Comparison of ENCODE assay signal across 16 cellular contexts in the genomic region with DNA sequence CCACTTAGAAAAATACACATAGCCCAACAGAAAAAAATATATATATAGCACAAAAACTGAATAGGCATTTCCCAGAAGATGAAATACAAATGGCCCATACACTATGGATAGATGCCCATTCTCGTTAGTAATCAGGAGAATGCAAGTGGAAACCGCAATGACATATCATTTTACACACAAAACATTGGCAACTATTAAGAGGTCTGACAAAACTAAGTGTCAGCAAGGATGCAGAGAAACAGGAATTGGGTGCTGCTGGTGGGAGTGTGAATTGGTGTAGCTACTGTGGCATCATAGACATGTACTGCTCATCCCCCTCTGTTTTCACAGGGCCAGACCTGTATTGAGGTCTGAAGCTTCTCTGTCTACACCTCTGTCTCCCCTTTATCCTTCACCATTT.
A peak's percentile ranks its signal among the peaks of the same experiment; 100 is the strongest.
DNase-seq lines count a peak whose midpoint lies in the region; ATAC-seq and TF ChIP-seq lines count a peak whose summit lies in the region.
"Had no signal": no experiment of that assay in that cellular context is flagged by ENCODE, and none has a peak within 500 bp of the region (broad histone marks: within the 10 kb centered on the region; RNA-seq: fewer than 3 reads in every experiment).

No MANE protein-coding gene starts in this region.

- intact Hi-C loops in mammary epithelial cell (cut with micrococcal nuclease): no loop called here

- H3K9me3 ChIP-seq in GM23248 (ENCODE audit: low read depth): no peaks in the 10 kb centered on the region
- no peaks in the 10 kb centered on the region for H3K9me3 ChIP-seq in MG63
- H3K9me3 ChIP-seq in mammary epithelial cell (replicated peaks; ENCODE audit: insufficient read depth, low read length): no peaks in the 10 kb centered on the region
- H3K9me3 ChIP-seq: SJSA1 had no signal

- DNase-seq in GM23248 (peak; percentile 35), MG63 (peak; percentile 14), mammary epithelial cell (peak; percentile 1), myocyte (ENCODE audit: low read depth) (peak; percentile 7), NCI-H146 treated with DMSO at 0.1 percent for 48 hours (lab: John Stamatoyannopoulos, UW; ENCODE audit: unreplicated experiment) (no peak), NCI-H2081 treated with DMSO at 0.1 percent for 48 hours (lab: John Stamatoyannopoulos, UW) (no peak)
- DNase-seq: CD4-positive, CD25-positive, alpha-beta regulatory T cell; DMS53; NCI-H1694; NCI-H2107; NCI-H446; PC-3 had no signal

- BruUV-seq in mammary epithelial cell (replicated peaks; lab: Mats Ljungman, UMichigan): no TSS peak

- in situ Hi-C loops in GM23248 (cut with MboI) (no loop called here), mammary epithelial cell (cut with MboI; ENCODE audit: low sequenced_read_pairs in 2 of 2) (no loop called here)

- dilution Hi-C loops in mammary epithelial cell (cut with HindIII; ENCODE audit: low sequenced_read_pairs): no loop called here

- H3F3A ChIP-seq in GM23248 (ENCODE audit: insufficient read depth): no peaks in the 10 kb centered on the region

- no peaks in the 10 kb centered on the region for H4K20me1 ChIP-seq in GM23248 (ENCODE audit: insufficient read depth)
- H4K20me1 ChIP-seq in mammary epithelial cell (ENCODE audit: insufficient read depth, low read length): no peaks in the 10 kb centered on the region

- H2AFZ ChIP-seq in GM23248 (no peak overlapping the region), mammary epithelial cell (ENCODE audit: low read depth, low read length) (no peak overlapping the region)
- H2AFZ ChIP-seq: GM23338 had no signal

- H3K27me3 ChIP-seq in GM23248 (replicated peaks; ENCODE audit: insufficient read depth) (no peaks in the 10 kb centered on the region), MG63 (no peaks in the 10 kb centered on the region), mammary epithelial cell (ENCODE audit: insufficient read depth, low read length) (peaks cover 2% of the 10 kb centered on the region)
- H3K27me3 ChIP-seq: SJSA1 had no signal

- H3K9ac ChIP-seq in GM23248: no peak overlapping the region
- H3K9ac ChIP-seq in mammary epithelial cell (ENCODE audit: insufficient read depth, low read length): no peak overlapping the region

- WGBS in GM23248 (ENCODE audit: low coverage in 1 of 2, low lambda C conversion rate in 2 of 2, missing lambda C conversion rate in 2 of 2), 2 experiments: 6 to 18% methylated on average over 2 of the region's 2 CpGs
- WGBS in mammary epithelial cell (ENCODE audit: low coverage, missing lambda C conversion rate): 67% methylated on average over 2 of the region's 2 CpGs

- H3K9me2 ChIP-seq in GM23248 (ENCODE audit: insufficient read depth): no peaks in the 10 kb centered on the region

- H3K4me3 ChIP-seq in GM23248 (no peak overlapping the region), MG63 (no peak overlapping the region), mammary epithelial cell (replicated peaks in 1 of 3; ENCODE audit: insufficient read depth in 1 of 3, low read depth in 2 of 3, low read length in 3 of 3) (no peak overlapping the region)
- H3K4me3 ChIP-seq: GM23338, SJSA1 had no signal

- no peak for TF ChIP-seq CTCF in mammary epithelial cell (conservative IDR thresholded peaks at IDR 0.05 in 1 of 2, IDR thresholded peaks at IDR 0.05 in 1 of 2; ENCODE audit: extremely low read depth in 1 of 2, insufficient read depth in 1 of 2, low read depth in 1 of 2, low read length in 2 of 2)

- H3K4me2 ChIP-seq in GM23248 (ENCODE audit: unreplicated experiment) (no peak overlapping the region), mammary epithelial cell (ENCODE audit: insufficient read depth, low read depth, low read length) (no peak overlapping the region)
- H3K4me2 ChIP-seq: GM23338 had no signal

- ATAC-seq in GM18867 (IDR thresholded peaks at IDR 0.05; ENCODE audit: unreplicated experiment): no peak
- ATAC-seq: GM23338, PC-3 had no signal

- no peaks in the 10 kb centered on the region for H3K36me3 ChIP-seq in GM23248 (ENCODE audit: low read depth)
- no peaks in the 10 kb centered on the region for H3K36me3 ChIP-seq in MG63
- H3K36me3 ChIP-seq in mammary epithelial cell (ENCODE audit: insufficient read depth, low read length): no peaks in the 10 kb centered on the region
- H3K36me3 ChIP-seq: SJSA1 had no signal

- H3K79me2 ChIP-seq in GM23248 (ENCODE audit: insufficient read depth) (no peaks in the 10 kb centered on the region), mammary epithelial cell (ENCODE audit: insufficient read depth, low read length) (no peaks in the 10 kb centered on the region)

- H3K27ac ChIP-seq in GM23248 (no peak overlapping the region), mammary epithelial cell (ENCODE audit: insufficient read depth, low read depth, low read length) (no peak overlapping the region)
- H3K27ac ChIP-seq: HL-60, SJSA1 had no signal

- CTCF ChIA-PET in mammary epithelial cell (lab: Charles Lee; ENCODE audit: low non-redundant PET): no interaction called here

- H3K4me1 ChIP-seq in GM23248 (ENCODE audit: insufficient read depth): no peaks in the 10 kb centered on the region
- H3K4me1 ChIP-seq in mammary epithelial cell (ENCODE audit: insufficient read depth, low read length): no peaks in the 10 kb centered on the region
- H3K4me1 ChIP-seq: SJSA1 had no signal

Comparison
In these comparisons a context has a peak if more than half of its experiments do, and no peak if none do; other contexts are left out.
1. DNase-seq: peak in GM23248 (single experiment), MG63 (single experiment), mammary epithelial cell (single experiment) and myocyte (single experiment); none in NCI-H146 treated with DMSO at 0.1 percent for 48 hours (single experiment) and NCI-H2081 treated with DMSO at 0.1 percent for 48 hours (single experiment).